8 cellular contexts compared by ENCODE assay signal in the genomic region with DNA sequence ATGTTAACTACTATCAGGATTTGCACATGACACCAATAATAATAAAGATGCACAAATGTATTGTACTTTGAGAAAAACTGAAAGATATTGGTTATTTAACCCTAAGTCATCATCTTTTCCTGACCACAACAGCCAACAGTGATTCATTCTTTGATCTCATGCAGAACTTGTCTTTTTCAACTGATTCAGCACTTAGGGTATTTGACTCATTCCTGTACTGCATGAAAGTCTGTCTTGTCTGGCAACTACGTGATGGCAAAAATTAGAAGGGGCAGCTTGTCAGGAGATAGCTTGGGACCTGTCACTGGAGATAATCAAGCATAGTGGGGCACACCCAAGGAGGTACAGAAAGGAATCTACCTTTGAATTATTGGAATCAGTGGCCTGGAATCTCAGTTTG.
DNase-seq lines count a peak whose midpoint lies in the region; ATAC-seq and TF ChIP-seq lines count a peak whose summit lies in the region.

No MANE protein-coding gene starts in this region.

- TF ChIP-seq CTCF in left lung (IDR thresholded peaks at IDR 0.05) (no peak), H9 (conservative IDR thresholded peaks at IDR 0.05) (no peak)

- no peaks in the 10 kb centered on the region for H4K20me1 ChIP-seq in H9 (ENCODE audit: control insufficient read depth, insufficient read depth, insufficient read length)

- no peaks in the 10 kb centered on the region for H3K36me3 Mint-ChIP-seq in H9 (ENCODE audit: insufficient read depth in 1 of 3, low read depth in 3 of 3)

- peaks cover 3% of the 10 kb centered on the region in 2 experiments for H3K4me1 Mint-ChIP-seq in H9

- no peak overlapping the region for H4K5ac ChIP-seq in H9 (ENCODE audit: insufficient read length, low read depth, low read length)

- no peak overlapping the region for H3K27ac Mint-ChIP-seq in H9

- H3K9me3 ChIP-seq in left lung, result no peaks in the 10 kb centered on the region
- no peaks in the 10 kb centered on the region for H3K9me3 ChIP-seq in H9 (ENCODE audit: control insufficient read depth, low read depth, low read length)

- H3K4me1 ChIP-seq in left lung (no peaks in the 10 kb centered on the region), H9 (ENCODE audit: insufficient read depth, low read length) (no peaks in the 10 kb centered on the region)

- H2BK12ac ChIP-seq in H9 (ENCODE audit: insufficient read length, low read depth, low read length), result no peak overlapping the region

- no CpG with 5 or more reads among the region's 1 CpG for whole genome bisulfite sequencing in H9 (ENCODE audit: extremely low coverage, insufficient read length, low lambda C conversion rate)

- no peak overlapping the region for H3K4ac ChIP-seq in H9 (ENCODE audit: low read depth, low read length)

- DNase-seq in SK-MEL-5 (ENCODE audit: low read depth, low spot score), result peak; percentile 38
- no peak for DNase-seq in left lung
- no peak for DNase-seq in H9
- DNase-seq in SKM-1 treated with dmso at 0.1 percent for 144 hours (lab: John Stamatoyannopoulos, UW; ENCODE audit: unreplicated experiment), result no peak

- H3K23me2 ChIP-seq in H9 (ENCODE audit: insufficient read length, low read depth, low read length, poor library complexity, severe bottlenecking), result no peaks in the 10 kb centered on the region

- H2BK15ac ChIP-seq in H9 (ENCODE audit: low read depth, low read length), result no peak overlapping the region

- ATAC-seq in GM18867 (IDR thresholded peaks at IDR 0.05; ENCODE audit: unreplicated experiment) (peak; percentile 85), HG02678 (IDR thresholded peaks at IDR 0.05; ENCODE audit: unreplicated experiment) (peak; percentile 85), left lung (peak; percentile 59), GM19324 (IDR thresholded peaks at IDR 0.05; ENCODE audit: low FRiP score, unreplicated experiment) (no peak), HG03196 (IDR thresholded peaks at IDR 0.05; ENCODE audit: unreplicated experiment) (no peak)

- H2AFZ ChIP-seq in H9 (ENCODE audit: low read length), result no peak overlapping the region

- H3K14ac ChIP-seq in H9 (ENCODE audit: insufficient read depth, low read length), result no peak overlapping the region

- no peak overlapping the region for H3K4me2 ChIP-seq in H9 (ENCODE audit: insufficient read depth, insufficient read length, low read length)

- no peaks in the 10 kb centered on the region for H3K27me3 Mint-ChIP-seq in H9 (ENCODE audit: low read depth)

- no peak overlapping the region for H2BK20ac ChIP-seq in H9 (ENCODE audit: low read depth, low read length, poor library complexity, severe bottlenecking)

- H3K23ac ChIP-seq in H9 (ENCODE audit: insufficient read length, low read depth, low read length), result no peak overlapping the region

- no peak overlapping the region for H2BK120ac ChIP-seq in H9 (ENCODE audit: low read depth, low read length, poor library complexity, severe bottlenecking)

- H3K36me3 ChIP-seq in left lung, result no peaks in the 10 kb centered on the region

- in situ Hi-C loops in SK-MEL-5 (cut with HindIII; ENCODE audit: low pct_unique_long_range_greater_than_20kb, low sequenced_read_pairs), result no loop called here

- H4K8ac ChIP-seq in H9 (replicated peaks; ENCODE audit: insufficient read length, low read depth, low read length), result no peak overlapping the region

- H3K9ac ChIP-seq in H9 (ENCODE audit: extremely low read depth, insufficient read length, low read length), result no peak overlapping the region

- no peak overlapping the region for H4K91ac ChIP-seq in H9 (ENCODE audit: insufficient read length, low read depth, low read length)

- H3K27me3 ChIP-seq in left lung (no peaks in the 10 kb centered on the region), H9 (ENCODE audit: insufficient read depth, low read length) (no peaks in the 10 kb centered on the region)

- H3K4me3 Mint-ChIP-seq in H9, result no peak overlapping the region

- intact Hi-C loops in left lung (cut with DNase I), result no loop called here

- H2AK5ac ChIP-seq in H9 (ENCODE audit: insufficient read length, low read length), result no peak overlapping the region

- H2BK5ac ChIP-seq in H9 (ENCODE audit: insufficient read length, low read length), result no peak overlapping the region

- H3T11ph ChIP-seq in H9 (ENCODE audit: low read length), result no peak overlapping the region

- H3K4me3 ChIP-seq in left lung, result no peak overlapping the region

- H3K56ac ChIP-seq in H9 (ENCODE audit: insufficient read length, low read depth, low read length), result no peak overlapping the region

- no peaks in the 10 kb centered on the region for H3K9me3 Mint-ChIP-seq in H9

- H3K79me1 ChIP-seq in H9 (ENCODE audit: insufficient read depth, low read depth, low read length, poor library complexity, severe bottlenecking), result no peaks in the 10 kb centered on the region

- no peaks in the 10 kb centered on the region for H3K79me2 ChIP-seq in H9 (ENCODE audit: insufficient read depth, low read length)

- no peak overlapping the region for H3K18ac ChIP-seq in H9 (ENCODE audit: insufficient read length, low read depth, low read length)

- H3K27ac ChIP-seq in left lung (no peak overlapping the region), H9 (ENCODE audit: insufficient read length, low read depth, low read length) (no peak overlapping the region)

Comparison
In these comparisons a context has a peak if more than half of its experiments do, and no peak if none do; other contexts are left out.
1. ATAC-seq: peak in GM18867 (single experiment), HG02678 (single experiment) and left lung (single experiment); none in GM19324 (single experiment) and HG03196 (single experiment).